2 cellular contexts compared by ENCODE assay signal in genomic region chr11:83528225-83528624, GRCh38.
TF ChIP-seq lines count a peak whose summit lies in the region.

No MANE protein-coding gene starts in this region.

TF ChIP-seq in HepG2, 621 proteins besides CTCF, POLR2A, EP300 and RAD21 (continued from another document):
- TF ChIP-seq, protein P1, sequence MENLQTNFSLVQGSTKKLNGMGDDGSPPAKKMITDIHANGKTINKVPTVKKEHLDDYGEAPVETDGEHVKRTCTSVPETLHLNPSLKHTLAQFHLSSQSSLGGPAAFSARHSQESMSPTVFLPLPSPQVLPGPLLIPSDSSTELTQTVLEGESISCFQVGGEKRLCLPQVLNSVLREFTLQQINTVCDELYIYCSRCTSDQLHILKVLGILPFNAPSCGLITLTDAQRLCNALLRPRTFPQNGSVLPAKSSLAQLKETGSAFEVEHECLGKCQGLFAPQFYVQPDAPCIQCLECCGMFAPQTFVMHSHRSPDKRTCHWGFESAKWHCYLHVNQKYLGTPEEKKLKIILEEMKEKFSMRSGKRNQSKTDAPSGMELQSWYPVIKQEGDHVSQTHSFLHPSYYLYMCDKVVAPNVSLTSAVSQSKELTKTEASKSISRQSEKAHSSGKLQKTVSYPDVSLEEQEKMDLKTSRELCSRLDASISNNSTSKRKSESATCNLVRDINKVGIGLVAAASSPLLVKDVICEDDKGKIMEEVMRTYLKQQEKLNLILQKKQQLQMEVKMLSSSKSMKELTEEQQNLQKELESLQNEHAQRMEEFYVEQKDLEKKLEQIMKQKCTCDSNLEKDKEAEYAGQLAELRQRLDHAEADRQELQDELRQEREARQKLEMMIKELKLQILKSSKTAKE (CRISPR knock-in tag; IDR thresholded peaks at IDR 0.05; ENCODE audit: borderline replicate concordance): no peak
- TF ChIP-seq ZNF850 (CRISPR knock-in tag; conservative IDR thresholded peaks at IDR 0.05) (no peak), ATF3 (CRISPR knock-in tag; IDR thresholded peaks at IDR 0.05) (no peak), ATF6 (CRISPR knock-in tag; conservative IDR thresholded peaks at IDR 0.05) (no peak), TAF15 (IDR thresholded peaks at IDR 0.05; ENCODE audit: low read depth, low read length, poor library complexity, severe bottlenecking) (no peak), SNAI1 (CRISPR knock-in tag; IDR thresholded peaks at IDR 0.05; ENCODE audit: borderline replicate concordance) (no peak), SRY (CRISPR knock-in tag; IDR thresholded peaks at IDR 0.05) (no peak)
- TF ChIP-seq, protein P2, sequence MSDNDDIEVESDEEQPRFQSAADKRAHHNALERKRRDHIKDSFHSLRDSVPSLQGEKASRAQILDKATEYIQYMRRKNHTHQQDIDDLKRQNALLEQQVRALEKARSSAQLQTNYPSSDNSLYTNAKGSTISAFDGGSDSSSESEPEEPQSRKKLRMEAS (IDR thresholded peaks at IDR 0.05): no peak

TF ChIP-seq in liver, 16 proteins besides CTCF, POLR2A, EP300 and RAD21 (continued from another document):
- TF ChIP-seq ZBTB33 (IDR thresholded peaks at IDR 0.05) (no peak), NR2F2 (IDR thresholded peaks at IDR 0.05) (peak; percentile 28), RXRA (IDR thresholded peaks at IDR 0.05) (peak in 1 of 2 donors; percentile 58), SP1 (IDR thresholded peaks at IDR 0.05) (peak; percentile 26), GABPA (IDR thresholded peaks at IDR 0.05 in 1 of 2, conservative IDR thresholded peaks at IDR 0.05 in 1 of 2) (no peak)
